Comparison of ENCODE assay signal across 8 cellular contexts in genomic region chr20:62972270-62973032, GRCh38. TPM values are rescaled to one million over a fixed set of nuclear protein-coding genes. Genes with fewer than 3 reads are reported as not detected.
DNase-seq lines count a peak whose midpoint lies in the region; ATAC-seq and TF ChIP-seq lines count a peak whose summit lies in the region.

No MANE protein-coding gene starts in this region.

- CTCF ChIA-PET in Panc1 (lab: Charles Lee): interaction anchor here (0.5 to 1.3 kb wide), 7 partner anchors 10 to 424 kb away, joined by 3 to 13 read pairs (median 3); no protein-coding TSS in a partner anchor

- intact Hi-C loops in Panc1 (cut with micrococcal nuclease; ENCODE audit: unreplicated experiment): loop anchor here (2.0 kb wide), 1 partner anchor 32 kb away; no protein-coding TSS in a partner anchor

- no peak overlapping the region for H3K9ac ChIP-seq in fibroblast of lung (ENCODE audit: insufficient read depth, low read length)

- POLR2A ChIA-PET in Panc1 (lab: Charles Lee): no interaction called here
- POLR2A ChIA-PET in naive thymus-derived CD8-positive, alpha-beta T cell (lab: Charles Lee): interaction anchor here (0.7 to 1.6 kb wide), 4 partner anchors 13 to 204 kb away, joined by 3 to 8 read pairs (median 5); partner anchors contain the start of gene GID8

- H4K20me1 ChIP-seq in fibroblast of lung (ENCODE audit: control insufficient read depth, extremely low read depth, insufficient read depth, low read length): no peaks in the 10 kb centered on the region

- no peak overlapping the region for H3K27ac ChIP-seq in Panc1 (ENCODE audit: low read length)
- no peak overlapping the region for H3K27ac ChIP-seq in fibroblast of lung (ENCODE audit: insufficient read depth, low read length)

- DNase-seq in BE2C (peak; percentile 94), Panc1 (ENCODE audit: low read depth, low spot score) (peak; percentile 48), fibroblast of lung (ENCODE audit: low read depth in 2 of 2) (peak; percentile 65 to 73)
- peak; percentile 92 to 94 for DNase-seq in activated T-cell treated with anti-CD3 and anti-CD28 coated beads, Interleukin-2, amount 50 U/mL, for 48 hours
- DNase-seq in naive thymus-derived CD8-positive, alpha-beta T cell: peak; percentile 72 to 91 (median 80)
- DNase-seq in stimulated activated effector memory CD8-positive, alpha-beta T cell treated with anti-CD3 and anti-CD28 coated beads, Interleukin-12 subunit alpha, Interleukin-12 subunit beta, amount 100 ng/mL, for 72 hours (ENCODE audit: low spot score in 2 of 2): peak; percentile 84 to 90

- H3K4me1 Mint-ChIP-seq in naive thymus-derived CD8-positive, alpha-beta T cell: peaks cover 13 to 27% (median 22%) of the 10 kb centered on the region in 4 donors
- peaks cover 26% of the 10 kb centered on the region for H3K4me1 Mint-ChIP-seq in stimulated activated effector memory CD8-positive, alpha-beta T cell treated with anti-CD3 and anti-CD28 coated beads, Interleukin-12 subunit alpha, Interleukin-12 subunit beta, amount 100 ng/mL, for 72 hours

- H3K27me3 Mint-ChIP-seq in naive thymus-derived CD8-positive, alpha-beta T cell: peaks cover 16 to 51% (median 32%) of the 10 kb centered on the region in 5 donors

- peak overlapping the region; percentile 71 to 91 (median 80) for H3K4me3 Mint-ChIP-seq in naive thymus-derived CD8-positive, alpha-beta T cell
- peak overlapping the region; percentile 64 for H3K4me3 Mint-ChIP-seq in stimulated activated effector memory CD8-positive, alpha-beta T cell treated with anti-CD3 and anti-CD28 coated beads, Interleukin-12 subunit alpha, Interleukin-12 subunit beta, amount 100 ng/mL, for 72 hours

- no peak for TF ChIP-seq EP300 in Ishikawa (IDR thresholded peaks at IDR 0.05; ENCODE audit: borderline replicate concordance)

- TF ChIP-seq RAD21 in Ishikawa (IDR thresholded peaks at IDR 0.05; ENCODE audit: low read depth): peak; percentile 97

- H3K27me3 ChIP-seq in BE2C: peaks cover 43% of the 10 kb centered on the region
- no peaks in the 10 kb centered on the region for H3K27me3 ChIP-seq in Panc1 (ENCODE audit: control insufficient read depth, insufficient read depth, low read length)
- H3K27me3 ChIP-seq in fibroblast of lung (ENCODE audit: control insufficient read depth, insufficient read depth, low read length): peaks cover 17% of the 10 kb centered on the region

- H3K9me3 ChIP-seq in BE2C (no peaks in the 10 kb centered on the region), Panc1 (ENCODE audit: control insufficient read depth, insufficient read depth, low read depth, low read length) (no peaks in the 10 kb centered on the region), fibroblast of lung (ENCODE audit: control insufficient read depth, insufficient read depth, low read depth, low read length) (no peaks in the 10 kb centered on the region)

- BruUV-seq in Panc1 (replicated peaks; lab: Mats Ljungman, UMichigan): no TSS peak

- in situ Hi-C loops in Panc1 (cut with HindIII; ENCODE audit: low pct_unique_long_range_greater_than_20kb, low sequenced_read_pairs): no loop called here

- H2AFZ ChIP-seq in fibroblast of lung (ENCODE audit: low read length): peak overlapping the region; percentile 37

- TF ChIP-seq CTCF in BE2C (IDR thresholded peaks at IDR 0.05; ENCODE audit: low read depth, low read length) (peak; percentile 81), Panc1 (IDR thresholded peaks at IDR 0.05) (peak; percentile 91), fibroblast of lung (conservative IDR thresholded peaks at IDR 0.05 in 1 of 2, IDR thresholded peaks at IDR 0.05 in 1 of 2; ENCODE audit: low read depth in 1 of 2, low read length in 2 of 2) (peak; percentile 71 to 85)

- peak overlapping the region in 5 of 10 donors; percentile 42 to 83 (median 54) for H3K27ac Mint-ChIP-seq in naive thymus-derived CD8-positive, alpha-beta T cell
- peak overlapping the region; percentile 5 for H3K27ac Mint-ChIP-seq in stimulated activated effector memory CD8-positive, alpha-beta T cell treated with anti-CD3 and anti-CD28 coated beads, Interleukin-12 subunit alpha, Interleukin-12 subunit beta, amount 100 ng/mL, for 72 hours

- H3K4me3 ChIP-seq in BE2C (ENCODE audit: low read depth, low read length): peak overlapping the region; percentile 37
- peak overlapping the region; percentile 32 to 43 for H3K4me3 ChIP-seq in Panc1 (ENCODE audit: low read depth in 2 of 2, low read length in 2 of 2)
- H3K4me3 ChIP-seq in fibroblast of lung (replicated peaks in 1 of 4; ENCODE audit: control extremely low read depth in 1 of 4, insufficient read depth in 1 of 4, low read depth in 3 of 4, low read length in 4 of 4): peak overlapping the region in 1 of 4 experiments; percentile 34

- H3K4me2 ChIP-seq in fibroblast of lung (ENCODE audit: extremely low read depth, insufficient read depth, low read length): peak overlapping the region; percentile 32

- no peaks in the 10 kb centered on the region for H3K36me3 Mint-ChIP-seq in naive thymus-derived CD8-positive, alpha-beta T cell
- peaks cover 11% of the 10 kb centered on the region for H3K36me3 Mint-ChIP-seq in stimulated activated effector memory CD8-positive, alpha-beta T cell treated with anti-CD3 and anti-CD28 coated beads, Interleukin-12 subunit alpha, Interleukin-12 subunit beta, amount 100 ng/mL, for 72 hours

- ATAC-seq in GM19324 (IDR thresholded peaks at IDR 0.05; ENCODE audit: low FRiP score, unreplicated experiment) (peak; percentile 53), Panc1 (peak; percentile 92)
- ATAC-seq in naive thymus-derived CD8-positive, alpha-beta T cell: peak; percentile 99
- ATAC-seq in stimulated activated effector memory CD8-positive, alpha-beta T cell treated with anti-CD3 and anti-CD28 coated beads, Interleukin-12 subunit alpha, Interleukin-12 subunit beta, amount 100 ng/mL, for 72 hours: peak; percentile 93

- H3K9me3 Mint-ChIP-seq in naive thymus-derived CD8-positive, alpha-beta T cell: no peaks in the 10 kb centered on the region
- H3K9me3 Mint-ChIP-seq in stimulated activated effector memory CD8-positive, alpha-beta T cell treated with anti-CD3 and anti-CD28 coated beads, Interleukin-12 subunit alpha, Interleukin-12 subunit beta, amount 100 ng/mL, for 72 hours: no peaks in the 10 kb centered on the region

- H3K36me3 ChIP-seq in BE2C (no peaks in the 10 kb centered on the region), Panc1 (ENCODE audit: control insufficient read depth, insufficient read depth, low read length) (no peaks in the 10 kb centered on the region), fibroblast of lung (ENCODE audit: control insufficient read depth, insufficient read depth, low read length) (no peaks in the 10 kb centered on the region)

- no peaks in the 10 kb centered on the region; the same call in 1 of the 2 replicates for H3K4me1 ChIP-seq in BE2C
- H3K4me1 ChIP-seq in Panc1 (ENCODE audit: control insufficient read depth, insufficient read depth, low read length): no peaks in the 10 kb centered on the region; the same call in 1 of the 2 replicates
- H3K4me1 ChIP-seq in fibroblast of lung (ENCODE audit: control insufficient read depth, extremely low read depth, insufficient read depth, low read length): no peaks in the 10 kb centered on the region

- H3K79me2 ChIP-seq in fibroblast of lung (ENCODE audit: control insufficient read depth, insufficient read depth, low read length): no peaks in the 10 kb centered on the region

TF ChIP-seq in Ishikawa, 13 proteins besides CTCF, POLR2A, EP300 and RAD21 (continues in another document):
- no peak for TF ChIP-seq MAX (IDR thresholded peaks at IDR 0.05)
- no peak for TF ChIP-seq EGR1 (IDR thresholded peaks at IDR 0.05)
- TF ChIP-seq TAF1 (IDR thresholded peaks at IDR 0.05; ENCODE audit: low read depth): no peak
- no peak for TF ChIP-seq ZBTB7A (IDR thresholded peaks at IDR 0.05; ENCODE audit: low read depth)
- TF ChIP-seq FOXM1 (IDR thresholded peaks at IDR 0.05; ENCODE audit: borderline replicate concordance, low read depth): no peak

RNA-seq across cellular contexts. Expression of gene SLC17A9, which starts 19.9 kb away (rescaled TPM):
- 10.3 TPM for polyA plus RNA-seq in BE2C (2012; ENCODE audit: insufficient read depth, insufficient read length, low read depth)
- 0.28 TPM for total RNA-seq in Panc1 (2021; ENCODE audit: unreplicated experiment)
- polyA plus RNA-seq in Panc1 (2012; ENCODE audit: insufficient read length): not detected
- total RNA-seq in fibroblast of lung: 3.3 and 6.4 TPM in 2 replicates
- 3.4 and 6.8 TPM in 2 replicates for polyA plus RNA-seq in fibroblast of lung
- polyA plus RNA-seq in fibroblast of lung (2012): 6.3 and 9.8 TPM in 2 replicates
- 4.1 and 7.8 TPM in 2 replicates for polyA minus RNA-seq in fibroblast of lung (ENCODE audit: low replicate concordance)
- total RNA-seq in naive thymus-derived CD8-positive, alpha-beta T cell: 10 to 100 TPM; 11.3 TPM
- polyA plus RNA-seq in naive thymus-derived CD8-positive, alpha-beta T cell: 1 to 10 TPM; 1.2 to 2.0 (median 1.5) TPM

RNA-seq across cellular contexts. Expression of gene BHLHE23, which starts 34.3 kb away (rescaled TPM):
- not detected for polyA plus RNA-seq in BE2C (2012; ENCODE audit: insufficient read depth, insufficient read length, low read depth)
- total RNA-seq in Panc1 (2021; ENCODE audit: unreplicated experiment) (not detected), fibroblast of lung (not detected in 2 replicates)
- polyA plus RNA-seq in Panc1 (2012; ENCODE audit: insufficient read length): not detected
- polyA plus RNA-seq in fibroblast of lung: not detected in 2 replicates
- not detected in 2 replicates for polyA plus RNA-seq in fibroblast of lung (2012)
- not detected in 2 replicates for polyA minus RNA-seq in fibroblast of lung (ENCODE audit: low replicate concordance)
- total RNA-seq in naive thymus-derived CD8-positive, alpha-beta T cell: not detected
- polyA plus RNA-seq in naive thymus-derived CD8-positive, alpha-beta T cell: not detected

RNA-seq across cellular contexts. Expression of gene GID8, which starts 34.5 kb away (rescaled TPM):
- 85.9 TPM for polyA plus RNA-seq in BE2C (2012; ENCODE audit: insufficient read depth, insufficient read length, low read depth)
- total RNA-seq in Panc1 (2021; ENCODE audit: unreplicated experiment) (37.3 TPM), fibroblast of lung (33.9 and 38.8 TPM in 2 replicates)
- 27.2 TPM for polyA plus RNA-seq in Panc1 (2012; ENCODE audit: insufficient read length)
- 23.0 and 25.5 TPM in 2 replicates for polyA plus RNA-seq in fibroblast of lung
- 19.7 and 21.3 TPM in 2 replicates for polyA plus RNA-seq in fibroblast of lung (2012)
- 20.3 and 26.3 TPM in 2 replicates for polyA minus RNA-seq in fibroblast of lung (ENCODE audit: low replicate concordance)
- total RNA-seq in naive thymus-derived CD8-positive, alpha-beta T cell: 10 to 100 TPM; 57.7 to 61.2 TPM
- polyA plus RNA-seq in naive thymus-derived CD8-positive, alpha-beta T cell: 10 to 100 TPM; 20.2 to 24.4 (median 21.1) TPM

RNA-seq across cellular contexts. Expression of gene DIDO1, which starts 46.1 kb away (rescaled TPM):
- polyA plus RNA-seq in BE2C (2012; ENCODE audit: insufficient read depth, insufficient read length, low read depth): 78.2 TPM
- total RNA-seq in Panc1 (2021; ENCODE audit: unreplicated experiment) (57.3 TPM), fibroblast of lung (27.7 and 33.2 TPM in 2 replicates)
- polyA plus RNA-seq in Panc1 (2012; ENCODE audit: insufficient read length): 33.9 TPM
- polyA plus RNA-seq in fibroblast of lung: 25.9 and 28.8 TPM in 2 replicates
- polyA plus RNA-seq in fibroblast of lung (2012): 23.1 and 23.5 TPM in 2 replicates
- 24.0 and 26.3 TPM in 2 replicates for polyA minus RNA-seq in fibroblast of lung (ENCODE audit: low replicate concordance)
- 100 to 1,000 TPM; 125 to 132 TPM for total RNA-seq in naive thymus-derived CD8-positive, alpha-beta T cell
- polyA plus RNA-seq in naive thymus-derived CD8-positive, alpha-beta T cell: 10 to 100 TPM; 26.8 to 45.8 (median 39.7) TPM
